ENCODE assay signal across 8 cellular contexts in the genomic region with DNA sequence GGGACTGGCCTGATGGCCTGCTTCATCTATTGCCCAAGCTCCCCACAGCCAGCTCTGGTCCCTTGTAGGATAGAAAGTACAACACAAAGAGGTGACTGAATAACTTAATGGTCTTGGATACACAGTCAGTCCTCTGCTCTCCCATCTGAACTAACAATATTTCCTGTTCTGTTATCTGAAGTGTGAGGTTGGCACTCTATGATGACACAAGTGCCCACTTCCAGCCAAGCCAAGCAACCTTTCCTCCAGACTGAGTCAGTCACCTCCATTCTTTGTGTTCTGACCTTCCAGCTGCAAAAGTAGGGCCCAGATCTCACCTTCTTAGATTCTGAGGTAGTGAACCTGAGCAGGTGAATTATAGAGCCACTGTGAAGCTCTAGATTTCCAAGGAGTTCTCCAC. TPM values are rescaled to one million over a fixed set of nuclear protein-coding genes. Genes with fewer than 3 reads are reported as not detected.
DNase-seq lines count a peak whose midpoint lies in the region; ATAC-seq, FAIRE-seq and TF ChIP-seq lines count a peak whose summit lies in the region.
"Not testable (repeated sequence)": the region's sequence is repeated elsewhere in the genome, so short reads cannot be mapped to it uniquely, and the experiment has no call there.
"Had no signal": no experiment of that assay in that cellular context is flagged by ENCODE, and none has a peak within 500 bp of the region (broad histone marks: within the 10 kb centered on the region; RNA-seq: fewer than 3 reads in every experiment).

No MANE protein-coding gene starts in this region.

- FAIRE-seq in H54 (lab: Jason Lieb, UNC), result peak; percentile 85

- H3K9me3 ChIP-seq in CD8-positive, alpha-beta T cell (ENCODE audit: low read length); lower lobe of right lung; upper lobe of right lung: not testable (repeated sequence)

- not testable (repeated sequence) for H3K27me3 Mint-ChIP-seq in CD8-positive, alpha-beta T cell (ENCODE audit: low read depth); activated naive CD8-positive, alpha-beta T cell treated with anti-CD3 and anti-CD28 coated beads, Interleukin-2, amount 50 U/mL, for 24 hours

- not testable (repeated sequence) for DNase-seq in CD8-positive, alpha-beta T cell; H54 (ENCODE audit: insufficient read length, low spot score); activated naive CD8-positive, alpha-beta T cell treated with anti-CD3 and anti-CD28 coated beads, Interleukin-2, amount 50 U/mL, for 24 hours; Right ventricle myocardium inferior (ENCODE audit: missing footprints); left ventricle myocardium superior; lower lobe of right lung; upper lobe of right lung

- not testable (repeated sequence) for H3K9me3 Mint-ChIP-seq in CD8-positive, alpha-beta T cell; activated naive CD8-positive, alpha-beta T cell treated with anti-CD3 and anti-CD28 coated beads, Interleukin-2, amount 50 U/mL, for 24 hours

- not testable (repeated sequence) for TF ChIP-seq CTCF in CD8-positive, alpha-beta T cell (IDR thresholded peaks at IDR 0.05); lower lobe of right lung (IDR thresholded peaks at IDR 0.05); upper lobe of right lung (IDR thresholded peaks at IDR 0.05)

- POLR2A ChIA-PET in CD8-positive, alpha-beta T cell (lab: Charles Lee), result not testable (repeated sequence)

- not testable (repeated sequence) for H3K4me3 ChIP-seq in CD8-positive, alpha-beta T cell (ENCODE audit: low read depth, low read length); lower lobe of right lung; upper lobe of right lung

- not testable (repeated sequence) for H3K36me3 Mint-ChIP-seq in CD8-positive, alpha-beta T cell; activated naive CD8-positive, alpha-beta T cell treated with anti-CD3 and anti-CD28 coated beads, Interleukin-2, amount 50 U/mL, for 24 hours (ENCODE audit: low read depth)

- not testable (repeated sequence) for H3K4me1 Mint-ChIP-seq in CD8-positive, alpha-beta T cell (ENCODE audit: low read depth); activated naive CD8-positive, alpha-beta T cell treated with anti-CD3 and anti-CD28 coated beads, Interleukin-2, amount 50 U/mL, for 24 hours

- intact Hi-C loops in CD8-positive, alpha-beta T cell (cut with DNase I, micrococcal nuclease); Right ventricle myocardium inferior (cut with DNase I); left ventricle myocardium superior (cut with micrococcal nuclease); lower lobe of right lung (cut with DNase I); upper lobe of right lung (cut with DNase I): not testable (repeated sequence)

- H3K27ac Mint-ChIP-seq in CD8-positive, alpha-beta T cell; activated naive CD8-positive, alpha-beta T cell treated with anti-CD3 and anti-CD28 coated beads, Interleukin-2, amount 50 U/mL, for 24 hours: not testable (repeated sequence)

- not testable (repeated sequence) for H3K4me3 Mint-ChIP-seq in CD8-positive, alpha-beta T cell; activated naive CD8-positive, alpha-beta T cell treated with anti-CD3 and anti-CD28 coated beads, Interleukin-2, amount 50 U/mL, for 24 hours

- not testable (repeated sequence) for H3K36me3 ChIP-seq in CD8-positive, alpha-beta T cell (ENCODE audit: insufficient read depth, low read length); lower lobe of right lung; upper lobe of right lung

- H3K4me1 ChIP-seq in CD8-positive, alpha-beta T cell (ENCODE audit: insufficient read depth, low read length); lower lobe of right lung; upper lobe of right lung: not testable (repeated sequence)

- CTCF ChIA-PET in CD8-positive, alpha-beta T cell (lab: Charles Lee), result not testable (repeated sequence)

- H3K27ac ChIP-seq in CD8-positive, alpha-beta T cell (ENCODE audit: low read depth, low read length); lower lobe of right lung; upper lobe of right lung: not testable (repeated sequence)

- ATAC-seq in CD8-positive, alpha-beta T cell, result peak; percentile 8
- peak; percentile 21 for ATAC-seq in activated naive CD8-positive, alpha-beta T cell treated with anti-CD3 and anti-CD28 coated beads, Interleukin-2, amount 50 U/mL, for 24 hours
- ATAC-seq in Right ventricle myocardium inferior (peak; percentile 44), left ventricle myocardium superior (peak; percentile 71), lower lobe of right lung (peak; percentile 29 to 60), upper lobe of right lung (peak; percentile 19)

- not testable (repeated sequence) for TF ChIP-seq POLR2A in H54 (IDR thresholded peaks at IDR 0.05; ENCODE audit: low read depth, low read length)

- not testable (repeated sequence) for H3K27me3 ChIP-seq in CD8-positive, alpha-beta T cell (ENCODE audit: insufficient read depth, low read length); lower lobe of right lung (ENCODE audit: low read depth); upper lobe of right lung

RNA-seq across cellular contexts. Expression of gene NUDT4B, which starts 8.9 kb away (rescaled TPM):
- not detected for total RNA-seq in CD8-positive, alpha-beta T cell
- total RNA-seq in Right ventricle myocardium inferior, result 0.49 TPM
- total RNA-seq in left ventricle myocardium superior, result not detected
- not detected for total RNA-seq in lower lobe of right lung
- 1.8 TPM for total RNA-seq in upper lobe of right lung
- total RNA-seq: CD4-positive, CD25-positive, alpha-beta regulatory T cell had no signal

Comparison
In these comparisons a context has a peak if more than half of its experiments do, and no peak if none do; other contexts are left out.
1. ATAC-seq: peak in every context shown above with its lines; median percentile 71 in left ventricle myocardium superior; 44 in lower lobe of right lung; 44 in Right ventricle myocardium inferior; 21 in activated naive CD8-positive, alpha-beta T cell treated with anti-CD3 and anti-CD28 coated beads, Interleukin-2, amount 50 U/mL, for 24 hours; 19 in upper lobe of right lung; 8 in CD8-positive, alpha-beta T cell.